In the genomic region with DNA sequence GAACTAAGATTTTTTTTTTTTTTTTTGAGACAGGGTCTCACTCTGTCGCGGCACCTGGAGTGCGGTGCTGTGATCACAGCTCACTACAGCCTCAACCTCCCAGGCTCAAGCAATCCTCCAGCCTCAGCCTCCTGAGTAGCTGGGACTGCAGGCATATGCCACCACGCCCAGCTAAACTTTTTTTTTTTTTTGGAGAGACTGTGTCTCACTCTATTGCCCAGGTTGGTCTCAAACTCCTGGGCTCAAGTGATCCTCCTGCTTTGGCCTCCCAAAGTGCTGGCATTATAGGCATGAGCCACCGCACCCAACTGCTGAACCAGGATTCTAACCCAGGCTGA, we compare ENCODE assay signal across 10 cellular contexts. TPM values are rescaled to one million over a fixed set of nuclear protein-coding genes. Genes with fewer than 3 reads are reported as not detected.
DNase-seq lines count a peak whose midpoint lies in the region; ATAC-seq, FAIRE-seq and TF ChIP-seq lines count a peak whose summit lies in the region.
"Not testable (repeated sequence)": the region's sequence is repeated elsewhere in the genome, so short reads cannot be mapped to it uniquely, and the experiment has no call there.
"Had no signal": no experiment of that assay in that cellular context is flagged by ENCODE, and none has a peak within 500 bp of the region (broad histone marks: within the 10 kb centered on the region; RNA-seq: fewer than 3 reads in every experiment).

No MANE protein-coding gene starts in this region.

- not testable (repeated sequence) for H3K36me3 ChIP-seq in GM23338 (ENCODE audit: insufficient read depth); Panc1 (ENCODE audit: control insufficient read depth, insufficient read depth, low read length); astrocyte (ENCODE audit: insufficient read depth, low read length); esophagus (ENCODE audit: control insufficient read depth in 2 of 2, insufficient read depth in 2 of 2, low read length in 1 of 2); lower lobe of right lung; osteoblast (ENCODE audit: insufficient read depth, low read length); subcutaneous abdominal adipose tissue (ENCODE audit: control insufficient read depth in 5 of 5, insufficient read depth in 5 of 5, low read length in 5 of 5)

- peaks cover 27% of the 10 kb centered on the region for H3K27me3 Mint-ChIP-seq in GM23338 (ENCODE audit: insufficient read depth, low read depth, poor library complexity)
- H3K27me3 Mint-ChIP-seq in astrocyte (ENCODE audit: low read depth, unreplicated experiment), result not testable (repeated sequence)

- not testable (repeated sequence) for H3K9me3 ChIP-seq in Panc1 (ENCODE audit: control insufficient read depth, insufficient read depth, low read depth, low read length); astrocyte (ENCODE audit: insufficient read depth, low read depth, low read length); esophagus (ENCODE audit: control insufficient read depth in 2 of 2, insufficient read depth in 1 of 2, low read depth in 1 of 2, low read length in 1 of 2); lower lobe of right lung; osteoblast (ENCODE audit: low read depth, low read length); subcutaneous abdominal adipose tissue (ENCODE audit: control insufficient read depth in 5 of 5, low read length in 5 of 5)

- H3K27ac ChIP-seq in GM23338 (ENCODE audit: low read depth); osteoblast (ENCODE audit: low read depth, low read length): not testable (repeated sequence)
- H3K27ac ChIP-seq in Panc1 (ENCODE audit: low read length) (peak overlapping the region; percentile 88), astrocyte (ENCODE audit: low read depth, low read length) (peak overlapping the region; percentile 40), esophagus (ENCODE audit: low read depth in 2 of 2, low read length in 1 of 2) (peak overlapping the region; percentile 86), lower lobe of right lung (peak overlapping the region; percentile 75), subcutaneous abdominal adipose tissue (ENCODE audit: low read depth, low read length) (peak overlapping the region; percentile 4)

- not testable (repeated sequence) for DNase-seq in GM23338 (ENCODE audit: low spot score); Panc1 (ENCODE audit: low read depth, low spot score); astrocyte (ENCODE audit: low read depth); lower lobe of right lung; osteoblast (ENCODE audit: insufficient read length, low spot score, missing footprints)

- H3K9me2 ChIP-seq in GM23338 (ENCODE audit: insufficient read depth), result not testable (repeated sequence)

- peak overlapping the region; percentile 98 for H2AFZ ChIP-seq in GM23338
- H2AFZ ChIP-seq in astrocyte (ENCODE audit: low read depth, low read length), result peak overlapping the region; percentile 83
- peak overlapping the region; percentile 91 for H2AFZ ChIP-seq in osteoblast (ENCODE audit: low read length)

- H3K4me3 Mint-ChIP-seq in GM23338 (peak overlapping the region; percentile 89; the same call in 2 of the 3 replicates), astrocyte (ENCODE audit: unreplicated experiment) (peak overlapping the region; percentile 57)

- FAIRE-seq in astrocyte (lab: Jason Lieb, UNC), result not testable (repeated sequence)

- H3K79me2 ChIP-seq in GM23338 (replicated peaks; ENCODE audit: insufficient read depth), result not testable (repeated sequence)
- H3K79me2 ChIP-seq in astrocyte (ENCODE audit: insufficient read depth, low read length) (peaks cover 38% of the 10 kb centered on the region), osteoblast (ENCODE audit: insufficient read depth, low read length) (peaks cover 32% of the 10 kb centered on the region)

- peaks cover 34% of the 10 kb centered on the region for H3K4me1 Mint-ChIP-seq in GM23338
- not testable (repeated sequence) for H3K4me1 Mint-ChIP-seq in astrocyte (ENCODE audit: low read depth, unreplicated experiment)

- BruUV-seq in Panc1 (replicated peaks; lab: Mats Ljungman, UMichigan), result not testable (repeated sequence)

- not testable (repeated sequence) for H3K27me3 ChIP-seq in GM23338 (ENCODE audit: insufficient read depth); Panc1 (ENCODE audit: control insufficient read depth, insufficient read depth, low read length); astrocyte (ENCODE audit: insufficient read depth, low read length); esophagus (ENCODE audit: control insufficient read depth in 1 of 2, insufficient read depth in 2 of 2, low read length in 2 of 2); lower lobe of right lung (ENCODE audit: low read depth); osteoblast (ENCODE audit: insufficient read depth, low read length); subcutaneous abdominal adipose tissue (ENCODE audit: control insufficient read depth in 5 of 5, insufficient read depth in 4 of 5, low read length in 5 of 5)

- H3F3A ChIP-seq in GM23338 (replicated peaks; ENCODE audit: low read depth), result peaks cover 13% of the 10 kb centered on the region; the same call in 1 of the 2 replicates

- H3K4me1 ChIP-seq in GM23338 (ENCODE audit: insufficient read depth) (peaks cover 37% of the 10 kb centered on the region), Panc1 (ENCODE audit: control insufficient read depth, insufficient read depth, low read length) (peaks cover 44% of the 10 kb centered on the region), astrocyte (ENCODE audit: insufficient read depth, low read length) (peaks cover 24% of the 10 kb centered on the region), esophagus (ENCODE audit: control insufficient read depth in 2 of 2, insufficient read depth in 2 of 2, low read length in 1 of 2) (peaks cover 4 to 26% of the 10 kb centered on the region in 2 donors), lower lobe of right lung (peaks cover 53% of the 10 kb centered on the region), osteoblast (ENCODE audit: insufficient read depth, low read length) (peaks cover 24% of the 10 kb centered on the region), subcutaneous abdominal adipose tissue (ENCODE audit: control insufficient read depth in 5 of 5, insufficient read depth in 5 of 5, low read length in 5 of 5) (peaks cover 2 to 57% (median 48%) of the 10 kb centered on the region in 5 donors)

- H3K9ac ChIP-seq in astrocyte (ENCODE audit: low read length) (peak overlapping the region; percentile 83), subcutaneous abdominal adipose tissue (ENCODE audit: low read length in 5 of 5) (peak overlapping the region in 2 of 5 donors; percentile 78 to 81)

- not testable (repeated sequence) for H3K9me3 Mint-ChIP-seq in GM23338; astrocyte (ENCODE audit: unreplicated experiment)

- H4K20me1 ChIP-seq in GM23338 (replicated peaks; ENCODE audit: insufficient read depth); astrocyte (ENCODE audit: insufficient read depth, low read length); osteoblast (ENCODE audit: insufficient read depth, low read length): not testable (repeated sequence)

- intact Hi-C loops in Panc1 (cut with micrococcal nuclease; ENCODE audit: unreplicated experiment); lower lobe of right lung (cut with DNase I): not testable (repeated sequence)

- peak overlapping the region; percentile 57 for H3K4me3 ChIP-seq in GM23338
- peak overlapping the region in 1 of 2 experiments; percentile 87; a peak in 2 of 4 replicates for H3K4me3 ChIP-seq in Panc1 (ENCODE audit: low read depth in 2 of 2, low read length in 2 of 2)
- peak overlapping the region; percentile 72 for H3K4me3 ChIP-seq in astrocyte (ENCODE audit: insufficient read depth, low read depth, low read length)
- peak overlapping the region in 1 of 2 donors; percentile 37 for H3K4me3 ChIP-seq in esophagus (ENCODE audit: low read depth in 1 of 2, low read length in 2 of 2)
- H3K4me3 ChIP-seq in lower lobe of right lung, result peak overlapping the region; percentile 62
- H3K4me3 ChIP-seq in osteoblast (ENCODE audit: insufficient read depth, low read length), result not testable (repeated sequence)
- peak overlapping the region in 2 of 5 donors; percentile 71 to 73 for H3K4me3 ChIP-seq in subcutaneous abdominal adipose tissue (ENCODE audit: low read depth in 1 of 5, low read length in 5 of 5)

- CTCF ChIA-PET in Panc1 (lab: Charles Lee), result interaction anchor here (0.6 to 1.1 kb wide), 2 partner anchors 21 to 42 kb away, joined by 4 to 5 read pairs; no protein-coding TSS in a partner anchor

- not testable (repeated sequence) for TF ChIP-seq CTCF in GM23338 (conservative IDR thresholded peaks at IDR 0.05; ENCODE audit: low read depth in 2 of 2); Panc1 (IDR thresholded peaks at IDR 0.05); astrocyte (IDR thresholded peaks at IDR 0.05; ENCODE audit: insufficient read depth, low read depth, low read length); lower lobe of right lung (IDR thresholded peaks at IDR 0.05); osteoblast (IDR thresholded peaks at IDR 0.05; ENCODE audit: extremely low read depth, low read depth, low read length)

- 77% methylated on average over 5 of the region's 5 CpGs for WGBS in esophagus, 2 donors

- H3K4me2 ChIP-seq in GM23338 (peak overlapping the region; percentile 89), astrocyte (ENCODE audit: low read length) (peak overlapping the region; percentile 89), osteoblast (ENCODE audit: insufficient read depth, low read length) (peak overlapping the region; percentile 90)

- POLR2A ChIA-PET in Panc1 (lab: Charles Lee), result interaction anchor here (0.6 to 0.8 kb wide), 2 partner anchors 97 to 130 kb away, joined by 3 to 9 read pairs; no protein-coding TSS in a partner anchor

- in situ Hi-C loops in Panc1 (cut with HindIII; ENCODE audit: low pct_unique_long_range_greater_than_20kb, low sequenced_read_pairs), result loop anchor here (25.0 kb wide), 1 partner anchor 123 kb away; a partner anchor contains a TSS

- not testable (repeated sequence) for H3K27ac Mint-ChIP-seq in GM23338; astrocyte (ENCODE audit: unreplicated experiment)

- not testable (repeated sequence) for H3K36me3 Mint-ChIP-seq in GM23338 (ENCODE audit: low read depth); astrocyte (ENCODE audit: low read depth, unreplicated experiment)

- ATAC-seq in GM23338, Panc1, lower lobe of right lung: not testable (repeated sequence)

RNA-seq across cellular contexts. Expression of a gene that starts 4.1 kb away (rescaled TPM):
- total RNA-seq in GM23338 (2014; rRNA removed; shearing (Covaris generic)), result not detected in 2 replicates
- polyA plus RNA-seq in GM23338 (2016; fragmentation: Nextera tagmentation; extraction: Ambion mirVana) (0.26 and 0.37 TPM in 2 replicates), esophagus (under 1 TPM; 0.07 to 0.14 TPM)
- total RNA-seq in Panc1 (2021; ENCODE audit: unreplicated experiment) (3.3 TPM), astrocyte (0.58 and 0.64 TPM in 2 replicates), lower lobe of right lung (0.97 TPM), osteoblast (under 0.01 TPM in 1 of 2 replicates, not detected in the other)
- 3.3 TPM for polyA plus RNA-seq in Panc1 (2012; ENCODE audit: insufficient read length)
- total RNA-seq: bronchial epithelial cell, posterior vena cava had no signal
- polyA plus RNA-seq: neural cell had no signal

RNA-seq across cellular contexts. Expression of a gene that starts 4.2 kb away (rescaled TPM):
- 75.2 and 88.7 TPM in 2 replicates for total RNA-seq in GM23338 (2014; rRNA removed; shearing (Covaris generic))
- 104 and 115 TPM in 2 replicates for polyA plus RNA-seq in GM23338 (2016; fragmentation: Nextera tagmentation; extraction: Ambion mirVana)
- 202 TPM for total RNA-seq in Panc1 (2021; ENCODE audit: unreplicated experiment)
- polyA plus RNA-seq in Panc1 (2012; ENCODE audit: insufficient read length), result 510 TPM
- total RNA-seq in astrocyte, result 59.3 and 68.2 TPM in 2 replicates
- polyA plus RNA-seq in esophagus, result 100 to 1,000 TPM; 273 to 297 TPM
- total RNA-seq in lower lobe of right lung, result 555 TPM
- 97.2 and 140 TPM in 2 replicates for total RNA-seq in osteoblast
- polyA plus RNA-seq: neural cell had no signal

RNA-seq across cellular contexts. Expression of a gene that starts 59.8 kb away (rescaled TPM):
- total RNA-seq in GM23338 (2014; rRNA removed; shearing (Covaris generic)), result 7.1 and 8.9 TPM in 2 replicates
- polyA plus RNA-seq in GM23338 (2016; fragmentation: Nextera tagmentation; extraction: Ambion mirVana) (5.9 and 8.6 TPM in 2 replicates), esophagus (10 to 100 TPM in 1 of 2 donors, 1 to 10 TPM in 1; 8.7 to 16.1 TPM)
- total RNA-seq in Panc1 (2021; ENCODE audit: unreplicated experiment) (14.8 TPM), astrocyte (11.2 and 11.7 TPM in 2 replicates), lower lobe of right lung (19.6 TPM), osteoblast (20.9 and 22.1 TPM in 2 replicates)
- polyA plus RNA-seq in Panc1 (2012; ENCODE audit: insufficient read length), result 18.8 TPM
